In genomic region chr18:68439672-68440071, GRCh38 we compare ENCODE assay signal across 1 cellular context.
TF ChIP-seq lines count a peak whose summit lies in the region.

No MANE protein-coding gene starts in this region.

TF ChIP-seq in WTC11, 78 proteins besides CTCF, POLR2A, EP300 and RAD21:
- TF ChIP-seq, protein P1, sequence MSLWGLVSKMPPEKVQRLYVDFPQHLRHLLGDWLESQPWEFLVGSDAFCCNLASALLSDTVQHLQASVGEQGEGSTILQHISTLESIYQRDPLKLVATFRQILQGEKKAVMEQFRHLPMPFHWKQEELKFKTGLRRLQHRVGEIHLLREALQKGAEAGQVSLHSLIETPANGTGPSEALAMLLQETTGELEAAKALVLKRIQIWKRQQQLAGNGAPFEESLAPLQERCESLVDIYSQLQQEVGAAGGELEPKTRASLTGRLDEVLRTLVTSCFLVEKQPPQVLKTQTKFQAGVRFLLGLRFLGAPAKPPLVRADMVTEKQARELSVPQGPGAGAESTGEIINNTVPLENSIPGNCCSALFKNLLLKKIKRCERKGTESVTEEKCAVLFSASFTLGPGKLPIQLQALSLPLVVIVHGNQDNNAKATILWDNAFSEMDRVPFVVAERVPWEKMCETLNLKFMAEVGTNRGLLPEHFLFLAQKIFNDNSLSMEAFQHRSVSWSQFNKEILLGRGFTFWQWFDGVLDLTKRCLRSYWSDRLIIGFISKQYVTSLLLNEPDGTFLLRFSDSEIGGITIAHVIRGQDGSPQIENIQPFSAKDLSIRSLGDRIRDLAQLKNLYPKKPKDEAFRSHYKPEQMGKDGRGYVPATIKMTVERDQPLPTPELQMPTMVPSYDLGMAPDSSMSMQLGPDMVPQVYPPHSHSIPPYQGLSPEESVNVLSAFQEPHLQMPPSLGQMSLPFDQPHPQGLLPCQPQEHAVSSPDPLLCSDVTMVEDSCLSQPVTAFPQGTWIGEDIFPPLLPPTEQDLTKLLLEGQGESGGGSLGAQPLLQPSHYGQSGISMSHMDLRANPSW (CRISPR knock-in tag; conservative IDR thresholded peaks at IDR 0.05; ENCODE audit: low read depth) = no peak
- TF ChIP-seq ZNF671 (CRISPR knock-in tag; IDR thresholded peaks at IDR 0.05) (no peak), TP53 (CRISPR knock-in tag; IDR thresholded peaks at IDR 0.05) (no peak), GABPB1 (CRISPR knock-in tag; IDR thresholded peaks at IDR 0.05) (no peak), ZMAT4 (CRISPR knock-in tag; IDR thresholded peaks at IDR 0.05) (no peak), ESRRA (CRISPR knock-in tag; IDR thresholded peaks at IDR 0.05; ENCODE audit: borderline replicate concordance) (no peak), CBFB (CRISPR knock-in tag; IDR thresholded peaks at IDR 0.05; ENCODE audit: low read depth) (no peak), ATF1 (CRISPR knock-in tag; IDR thresholded peaks at IDR 0.05) (no peak)
- TF ChIP-seq, protein P2, sequence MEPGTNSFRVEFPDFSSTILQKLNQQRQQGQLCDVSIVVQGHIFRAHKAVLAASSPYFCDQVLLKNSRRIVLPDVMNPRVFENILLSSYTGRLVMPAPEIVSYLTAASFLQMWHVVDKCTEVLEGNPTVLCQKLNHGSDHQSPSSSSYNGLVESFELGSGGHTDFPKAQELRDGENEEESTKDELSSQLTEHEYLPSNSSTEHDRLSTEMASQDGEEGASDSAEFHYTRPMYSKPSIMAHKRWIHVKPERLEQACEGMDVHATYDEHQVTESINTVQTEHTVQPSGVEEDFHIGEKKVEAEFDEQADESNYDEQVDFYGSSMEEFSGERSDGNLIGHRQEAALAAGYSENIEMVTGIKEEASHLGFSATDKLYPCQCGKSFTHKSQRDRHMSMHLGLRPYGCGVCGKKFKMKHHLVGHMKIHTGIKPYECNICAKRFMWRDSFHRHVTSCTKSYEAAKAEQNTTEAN (CRISPR knock-in tag; IDR thresholded peaks at IDR 0.05) = no peak
